12 cellular contexts compared by ENCODE assay signal in genomic region chr10:104639595-104640338, GRCh38. TPM values are rescaled to one million over a fixed set of nuclear protein-coding genes. Genes with fewer than 3 reads are reported as not detected.
DNase-seq lines count a peak whose midpoint lies in the region; ATAC-seq and TF ChIP-seq lines count a peak whose summit lies in the region.
"Had no signal": no experiment of that assay in that cellular context is flagged by ENCODE, and none has a peak within 500 bp of the region (broad histone marks: within the 10 kb centered on the region; RNA-seq: fewer than 3 reads in every experiment).

No MANE protein-coding gene starts in this region.

- ATAC-seq in foreskin keratinocyte: peak; percentile 28
- ATAC-seq in HG03469 (IDR thresholded peaks at IDR 0.05; ENCODE audit: unreplicated experiment): no peak
- no peak for ATAC-seq in left lung

- H2BK12ac ChIP-seq in neuronal stem cell (ENCODE audit: low read length): no peak overlapping the region

- H3K27ac ChIP-seq in KMS-11 (no peak overlapping the region), foreskin keratinocyte (no peak overlapping the region), neuronal stem cell (replicated peaks; ENCODE audit: low read length) (no peak overlapping the region), left lung (no peak overlapping the region)
- H3K27ac ChIP-seq: RWPE1 had no signal

- H3K4me3 ChIP-seq in KMS-11 (IDR thresholded peaks at IDR 0.05; ENCODE audit: insufficient read depth, low read depth, low read length) (no peak overlapping the region), neuronal stem cell (ENCODE audit: low read length in 2 of 2) (peak overlapping the region; percentile 20 to 85), left lung (no peak overlapping the region)
- H3K4me3 ChIP-seq: HAP-1 had no signal

- peak overlapping the region; percentile 50 for H3K23ac ChIP-seq in neuronal stem cell (ENCODE audit: low read depth, low read length, poor library complexity)

- TF ChIP-seq CTCF in GM10266 (IDR thresholded peaks at IDR 0.05; ENCODE audit: control insufficient read depth, insufficient read depth, low read depth, missing control alignments) (no peak), KMS-11 (conservative IDR thresholded peaks at IDR 0.05; ENCODE audit: low read depth, low read length) (no peak), foreskin keratinocyte (conservative IDR thresholded peaks at IDR 0.05) (no peak), left lung (IDR thresholded peaks at IDR 0.05) (no peak)

- H2AFZ ChIP-seq in KMS-11 (ENCODE audit: low read depth): peak overlapping the region; percentile 75
- H2AFZ ChIP-seq in neuronal stem cell (ENCODE audit: low read length): peak overlapping the region; percentile 77

- H2AK5ac ChIP-seq in neuronal stem cell (ENCODE audit: low read depth, low read length): no peak overlapping the region

- no peak overlapping the region for H2BK120ac ChIP-seq in neuronal stem cell (ENCODE audit: low read depth, low read length)

- H4K91ac ChIP-seq in neuronal stem cell (ENCODE audit: low read depth, low read length, poor library complexity): no peak overlapping the region

- no peak overlapping the region for H2BK5ac ChIP-seq in neuronal stem cell (ENCODE audit: low read length)

- no peaks in the 10 kb centered on the region for H4K20me1 ChIP-seq in KMS-11 (ENCODE audit: insufficient read depth)

- H3K9me3 ChIP-seq in neuronal stem cell (replicated peaks in 1 of 2; ENCODE audit: control insufficient read depth in 2 of 2, insufficient read depth in 1 of 2, low read depth in 1 of 2, low read length in 2 of 2) (no peaks in the 10 kb centered on the region), left lung (no peaks in the 10 kb centered on the region)
- H3K9me3 ChIP-seq: HAP-1 had no signal

- H3K27me3 ChIP-seq in KMS-11 (ENCODE audit: insufficient read depth, low read depth) (peaks cover 17% of the 10 kb centered on the region), foreskin keratinocyte (peaks cover 81% of the 10 kb centered on the region), neuronal stem cell (ENCODE audit: control insufficient read depth in 3 of 3, insufficient read depth in 3 of 3, low read depth in 1 of 3, low read length in 3 of 3) (peaks cover 13 to 81% (median 59%) of the 10 kb centered on the region in 3 experiments), left lung (peaks cover 54 to 98% of the 10 kb centered on the region in 2 donors)

- no CpG with 5 or more reads among the region's 40 CpGs for WGBS in neuronal stem cell (ENCODE audit: extremely low coverage in 2 of 2, insufficient read length in 2 of 2, insufficient replicate concordance in 1 of 2), 2 donors

- H3K9ac ChIP-seq in KMS-11 (no peak overlapping the region), neuronal stem cell (ENCODE audit: low read depth, low read length, poor library complexity) (peak overlapping the region; percentile 87)

- no peaks in the 10 kb centered on the region for H3K79me2 ChIP-seq in KMS-11 (ENCODE audit: insufficient read depth, low read depth)

- no peaks in the 10 kb centered on the region for H3K36me3 ChIP-seq in KMS-11 (ENCODE audit: insufficient read depth)
- no peaks in the 10 kb centered on the region for H3K36me3 ChIP-seq in neuronal stem cell (replicated peaks in 1 of 2; ENCODE audit: control insufficient read depth in 2 of 2, insufficient read depth in 2 of 2, low read length in 2 of 2)
- no peaks in the 10 kb centered on the region for H3K36me3 ChIP-seq in left lung
- H3K36me3 ChIP-seq: HAP-1 had no signal

- H2BK15ac ChIP-seq in neuronal stem cell (ENCODE audit: low read length): peak overlapping the region; percentile 76

- H3K4me2 ChIP-seq in KMS-11: peak overlapping the region; percentile 74
- peak overlapping the region; percentile 99 for H3K4me2 ChIP-seq in neuronal stem cell (ENCODE audit: insufficient read depth, low read length, poor library complexity, severe bottlenecking)

- DNase-seq in GM10266 (ENCODE audit: extremely low spot score) (peak; percentile 32), foreskin keratinocyte (no peak), neuronal stem cell (ENCODE audit: low spot score) (peak; percentile 36), left lung (no peak), inferior parietal cortex (ENCODE audit: extremely low spot score) (no peak), KG1 (lab: John Stamatoyannopoulos, UW) (no peak)
- DNase-seq: CD4-positive, alpha-beta memory T cell had no signal

- no peak overlapping the region for H3K4ac ChIP-seq in neuronal stem cell (ENCODE audit: low read length)

- H4K8ac ChIP-seq in neuronal stem cell (ENCODE audit: low read depth, low read length): no peak overlapping the region

- H3K14ac ChIP-seq in neuronal stem cell (ENCODE audit: low read length): peak overlapping the region; percentile 77

- H3K18ac ChIP-seq in neuronal stem cell (ENCODE audit: low read length): peak overlapping the region; percentile 84

- H3K79me1 ChIP-seq in neuronal stem cell (ENCODE audit: low read depth, low read length): no peaks in the 10 kb centered on the region

- intact Hi-C loops in left lung (cut with DNase I): no loop called here

- peaks cover 3% of the 10 kb centered on the region for H3K4me1 ChIP-seq in KMS-11 (ENCODE audit: low read depth, poor library complexity, severe bottlenecking)
- H3K4me1 ChIP-seq in foreskin keratinocyte: no peaks in the 10 kb centered on the region
- H3K4me1 ChIP-seq in neuronal stem cell (ENCODE audit: control insufficient read depth in 2 of 2, insufficient read depth in 1 of 2, low read depth in 1 of 2, low read length in 2 of 2): peaks cover 2 to 8% of the 10 kb centered on the region in 2 donors
- no peaks in the 10 kb centered on the region for H3K4me1 ChIP-seq in left lung
- H3K4me1 ChIP-seq: HAP-1 had no signal

RNA-seq across cellular contexts. Expression of gene SORCS3, which starts 1.3 kb away (rescaled TPM):
- total RNA-seq in foreskin keratinocyte (not detected in 2 replicates), left lung (not detected)
- not detected in 2 replicates for polyA plus RNA-seq in foreskin keratinocyte
- 0.14 TPM for polyA plus RNA-seq in neuronal stem cell (2013, experiment 1 of 2)
- polyA plus RNA-seq in neuronal stem cell (2013, experiment 2 of 2): 0.14 TPM
- total RNA-seq: LHCN-M2 had no signal

Comparison
In these comparisons a context has a peak if more than half of its experiments do, and no peak if none do; other contexts are left out.
1. DNase-seq: peak in GM10266 (single experiment) and neuronal stem cell (single experiment); none in foreskin keratinocyte (0 of 2), left lung (0 of 2), inferior parietal cortex (single experiment) and KG1 (single experiment).
2. H3K4me3 ChIP-seq: peak in neuronal stem cell (2 of 2); none in KMS-11 (single experiment) and left lung (0 of 2).